In genomic region chr11:115761348-115761747, GRCh38 we compare ENCODE assay signal across 23 cellular contexts.
DNase-seq lines count a peak whose midpoint lies in the region; ATAC-seq and TF ChIP-seq lines count a peak whose summit lies in the region.
"Had no signal": no experiment of that assay in that cellular context is flagged by ENCODE, and none has a peak within 500 bp of the region (broad histone marks: within the 10 kb centered on the region; RNA-seq: fewer than 3 reads in every experiment).

No MANE protein-coding gene starts in this region.

- WGBS in right cardiac atrium, result 86% methylated on average over 1 of the region's 1 CpG

- H3K27me3 ChIP-seq in right cardiac atrium (ENCODE audit: control insufficient read depth, insufficient read depth) (no peaks in the 10 kb centered on the region), left ventricle myocardium inferior (ENCODE audit: low read depth) (peaks cover 41% of the 10 kb centered on the region), OCI-LY3 (ENCODE audit: low read depth, low read length) (0 out of 2 replicates have a peak, but pooled peaks cover 9% of the 10 kb centered on the region), left lung (peaks cover 9 to 45% of the 10 kb centered on the region in 2 donors), uterus (no peaks in the 10 kb centered on the region)
- H3K27me3 ChIP-seq: BLaER1 treated with 17β-estradiol and CSF1 and Interleukin-3, amounts not matched to agents 10 nM and 100 nM had no signal

- ATAC-seq in right cardiac atrium, result peak in 1 of 2 donors; percentile 16
- ATAC-seq in left lung, result peak; percentile 60
- no peak for ATAC-seq in GM19455 (IDR thresholded peaks at IDR 0.05; ENCODE audit: unreplicated experiment)
- ATAC-seq: T-helper 17 cell had no signal

- H3K4me1 ChIP-seq in right cardiac atrium (ENCODE audit: control insufficient read depth, insufficient read depth, low read length) (peaks cover 3% of the 10 kb centered on the region), left ventricle myocardium inferior (peaks cover 17% of the 10 kb centered on the region), OCI-LY3 (ENCODE audit: low read length) (peaks cover 8% of the 10 kb centered on the region; the same call in 1 of the 2 replicates), left lung (peaks cover 3 to 14% of the 10 kb centered on the region in 2 donors), uterus (no peaks in the 10 kb centered on the region)

- DNase-seq in right cardiac atrium, result peak in 2 of 3 donors; percentile 63 to 70
- DNase-seq in left ventricle myocardium inferior, result no peak
- DNase-seq in left lung, result peak in 1 of 2 donors; percentile 47
- DNase-seq in T1000 (lab: John Stamatoyannopoulos, UW), result no peak
- DNase-seq in uterus, result no peak
- DNase-seq in NCI-H2029 treated with DMSO at 0.1 percent for 48 hours (lab: John Stamatoyannopoulos, UW), result no peak
- DNase-seq: activated B cell treated with CpG ODN at 0.5 μM for 24 hours; activated CD4-positive, alpha-beta memory T cell treated with anti-CD3 and anti-CD28 coated beads for 36 hours; activated naive CD4-positive, alpha-beta T cell treated with anti-CD3 and anti-CD28 coated beads for 36 hours; activated T-cell treated with anti-CD3 and anti-CD28 coated beads for 4 hours; effector CD8-positive, alpha-beta T cell; GF-D8; naive B cell; NCI-H2029; NCI-H446 treated with DMSO at 0.1 percent for 48 hours; PC-9; stimulated activated CD4-positive, alpha-beta T cell treated with anti-CD3 and anti-CD28 coated beads, Interleukin-4, amount 100 ng/mL, for 1 hour; T-helper 17 cell had no signal

- H3K4me2 ChIP-seq in OCI-LY3 (ENCODE audit: low read length), result no peak overlapping the region
- H3K4me2 ChIP-seq: PC-9 had no signal

- H2AFZ ChIP-seq in OCI-LY3 (ENCODE audit: low read depth, low read length), result 0 out of 2 replicates have a peak overlapping the region, but pooled peaks have one; percentile 5
- H2AFZ ChIP-seq: PC-9 had no signal

- H3K9me3 ChIP-seq in right cardiac atrium (ENCODE audit: control insufficient read depth, low read length) (no peaks in the 10 kb centered on the region), left ventricle myocardium inferior (replicated peaks) (no peaks in the 10 kb centered on the region), OCI-LY3 (ENCODE audit: insufficient read depth, low read length) (no peaks in the 10 kb centered on the region), left lung (no peaks in the 10 kb centered on the region), uterus (no peaks in the 10 kb centered on the region)

- no peak for TF ChIP-seq POLR2A in uterus (IDR thresholded peaks at IDR 0.05)

- no peak overlapping the region for H3K9ac ChIP-seq in OCI-LY3 (ENCODE audit: low read length)
- H3K9ac ChIP-seq: BLaER1 treated with 17β-estradiol and CSF1 and Interleukin-3, amounts not matched to agents 10 nM and 100 nM had no signal

- intact Hi-C loops in right cardiac atrium (cut with DNase I) (no loop called here), left ventricle myocardium inferior (cut with micrococcal nuclease) (no loop called here), left lung (cut with DNase I) (no loop called here), uterus (cut with DNase I; ENCODE audit: low total_unique reads) (no loop called here)

- no peak for TF ChIP-seq CTCF in left ventricle myocardium inferior (IDR thresholded peaks at IDR 0.05; ENCODE audit: borderline replicate concordance)
- no peak for TF ChIP-seq CTCF in OCI-LY3 (IDR thresholded peaks at IDR 0.05; ENCODE audit: low read depth, low read length)
- TF ChIP-seq CTCF in left lung (IDR thresholded peaks at IDR 0.05), result no peak
- no peak for TF ChIP-seq CTCF in uterus (IDR thresholded peaks at IDR 0.05)

- no peaks in the 10 kb centered on the region for H3K36me3 ChIP-seq in left ventricle myocardium inferior
- H3K36me3 ChIP-seq in OCI-LY3 (replicated peaks; ENCODE audit: low read depth, low read length), result no peaks in the 10 kb centered on the region
- H3K36me3 ChIP-seq in left lung, result no peaks in the 10 kb centered on the region
- no peaks in the 10 kb centered on the region for H3K36me3 ChIP-seq in uterus
- H3K36me3 ChIP-seq: BLaER1 treated with 17β-estradiol and CSF1 and Interleukin-3, amounts not matched to agents 10 nM and 100 nM had no signal

- H4K20me1 ChIP-seq in OCI-LY3 (ENCODE audit: insufficient read depth, low read length), result no peaks in the 10 kb centered on the region
- H4K20me1 ChIP-seq: BLaER1 treated with 17β-estradiol and CSF1 and Interleukin-3, amounts not matched to agents 10 nM and 100 nM had no signal

- H3K4me3 ChIP-seq in right cardiac atrium (ENCODE audit: low read length), result no peak overlapping the region
- no peak overlapping the region for H3K4me3 ChIP-seq in left ventricle myocardium inferior
- H3K4me3 ChIP-seq in OCI-LY3 (ENCODE audit: low read length), result no peak overlapping the region
- no peak overlapping the region for H3K4me3 ChIP-seq in left lung
- H3K4me3 ChIP-seq in uterus, result no peak overlapping the region
- H3K4me3 ChIP-seq: BLaER1 treated with 17β-estradiol and CSF1 and Interleukin-3, amounts not matched to agents 10 nM and 100 nM; PC-9; smooth muscle cell had no signal

- H3K79me2 ChIP-seq in OCI-LY3 (ENCODE audit: low read length), result no peaks in the 10 kb centered on the region

- H3K27ac ChIP-seq in right cardiac atrium (ENCODE audit: low read length), result no peak overlapping the region
- H3K27ac ChIP-seq in left ventricle myocardium inferior (replicated peaks), result no peak overlapping the region
- H3K27ac ChIP-seq in OCI-LY3 (ENCODE audit: low read length), result no peak overlapping the region
- H3K27ac ChIP-seq in left lung, result no peak overlapping the region
- no peak overlapping the region for H3K27ac ChIP-seq in uterus
- H3K27ac ChIP-seq: BLaER1 treated with 17β-estradiol and CSF1 and Interleukin-3, amounts not matched to agents 10 nM and 100 nM; HL-60; PC-9 had no signal

Comparison
In these comparisons a context has a peak if more than half of its experiments do, and no peak if none do; other contexts are left out.
1. DNase-seq: peak in right cardiac atrium (2 of 3); none in left ventricle myocardium inferior (single experiment), T1000 (single experiment), uterus (0 of 2) and NCI-H2029 treated with DMSO at 0.1 percent for 48 hours (single experiment).